8 cellular contexts compared by ENCODE assay signal in the genomic region with DNA sequence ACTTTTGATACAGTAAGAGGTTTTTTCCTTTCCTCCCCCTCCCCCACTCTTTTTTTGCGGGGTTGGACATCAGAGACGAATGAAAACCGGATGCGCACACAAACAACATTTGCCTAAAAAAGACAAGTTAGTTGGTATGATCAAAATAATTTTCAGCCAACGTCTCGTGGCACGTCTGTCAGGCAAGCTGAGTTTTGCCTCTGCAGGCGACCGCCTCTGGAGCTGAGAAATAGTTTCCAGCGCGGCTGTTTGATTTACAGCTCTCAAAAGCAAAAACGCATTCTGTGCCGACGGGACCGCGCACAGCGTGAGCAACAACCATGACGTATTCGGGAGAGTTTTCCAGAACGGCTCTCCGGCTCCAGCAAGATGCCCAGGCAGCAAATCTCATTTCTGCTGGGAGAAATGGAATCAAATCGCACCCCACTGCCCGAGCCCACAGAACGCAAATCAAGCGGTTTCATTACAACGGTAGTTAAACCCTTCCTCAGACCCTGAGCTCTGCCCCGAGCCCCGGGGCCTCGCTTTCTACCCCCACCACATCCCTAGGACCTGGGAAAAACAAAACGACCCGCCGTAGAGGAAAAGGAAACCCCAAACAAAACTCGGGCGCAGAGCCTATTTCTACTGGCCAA. TPM values are rescaled to one million over a fixed set of nuclear protein-coding genes. Genes with fewer than 3 reads are reported as not detected.
A peak's percentile ranks its signal among the peaks of the same experiment; 100 is the strongest.
DNase-seq lines count a peak whose midpoint lies in the region.

No MANE protein-coding gene starts in this region.

- peak overlapping the region; percentile 56 for H3K4me3 ChIP-seq in H7 (ENCODE audit: insufficient read depth, low read depth, low read length)

- DNase-seq in EH (ENCODE audit: low read depth) (peak; percentile 85), H7 (no peak), NCI-H1417 treated with DMSO at 0.1 percent for 48 hours (lab: John Stamatoyannopoulos, UW) (peak; percentile 56), lung microvascular endothelial cell (ENCODE audit: low read depth in 2 of 2) (peak; percentile 87 to 96), COLO829 (ENCODE audit: low spot score) (no peak)
- peak; percentile 78 to 79 for DNase-seq in activated CD4-positive, alpha-beta T cell treated with anti-CD3 and anti-CD28 coated beads for 4 hours
- peak; percentile 60 for DNase-seq in effector CD4-positive, alpha-beta T cell
- peak; percentile 65 for DNase-seq in stimulated activated CD8-positive, alpha-beta memory T cell treated with anti-CD3 and anti-CD28 coated beads, Interleukin-12 subunit alpha, Interleukin-12 subunit beta, amount 100 ng/mL, for 1 hour (ENCODE audit: low read depth)

- H3K27me3 ChIP-seq in H7 (ENCODE audit: control insufficient read depth, insufficient read depth, low read length): no peaks in the 10 kb centered on the region

- H3K36me3 ChIP-seq in H7 (replicated peaks; ENCODE audit: control insufficient read depth, insufficient read depth, low read length): no peaks in the 10 kb centered on the region

RNA-seq across cellular contexts. Expression of a gene that starts 14.2 kb away (rescaled TPM):
- 410 and 535 TPM in 2 replicates for total RNA-seq in H7 (2014; rRNA removed; shearing (Covaris generic))
- total RNA-seq in lung microvascular endothelial cell: 1,344 and 1,414 TPM in 2 replicates

RNA-seq across cellular contexts. Expression of a gene that starts 50.9 kb away (rescaled TPM):
- 3.6 and 8.2 TPM in 2 replicates for total RNA-seq in H7 (2014; rRNA removed; shearing (Covaris generic))
- 5.2 and 5.6 TPM in 2 replicates for total RNA-seq in lung microvascular endothelial cell

Comparison
In these comparisons a context has a peak if more than half of its experiments do, and no peak if none do; other contexts are left out.
1. DNase-seq: peak in EH (single experiment), NCI-H1417 treated with DMSO at 0.1 percent for 48 hours (single experiment), activated CD4-positive, alpha-beta T cell treated with anti-CD3 and anti-CD28 coated beads for 4 hours (2 of 2), effector CD4-positive, alpha-beta T cell (single experiment), lung microvascular endothelial cell (2 of 2) and stimulated activated CD8-positive, alpha-beta memory T cell treated with anti-CD3 and anti-CD28 coated beads, Interleukin-12 subunit alpha, Interleukin-12 subunit beta, amount 100 ng/mL, for 1 hour (single experiment); none in H7 (single experiment) and COLO829 (single experiment).